ENCODE assay signal across 13 cellular contexts in the genomic region with DNA sequence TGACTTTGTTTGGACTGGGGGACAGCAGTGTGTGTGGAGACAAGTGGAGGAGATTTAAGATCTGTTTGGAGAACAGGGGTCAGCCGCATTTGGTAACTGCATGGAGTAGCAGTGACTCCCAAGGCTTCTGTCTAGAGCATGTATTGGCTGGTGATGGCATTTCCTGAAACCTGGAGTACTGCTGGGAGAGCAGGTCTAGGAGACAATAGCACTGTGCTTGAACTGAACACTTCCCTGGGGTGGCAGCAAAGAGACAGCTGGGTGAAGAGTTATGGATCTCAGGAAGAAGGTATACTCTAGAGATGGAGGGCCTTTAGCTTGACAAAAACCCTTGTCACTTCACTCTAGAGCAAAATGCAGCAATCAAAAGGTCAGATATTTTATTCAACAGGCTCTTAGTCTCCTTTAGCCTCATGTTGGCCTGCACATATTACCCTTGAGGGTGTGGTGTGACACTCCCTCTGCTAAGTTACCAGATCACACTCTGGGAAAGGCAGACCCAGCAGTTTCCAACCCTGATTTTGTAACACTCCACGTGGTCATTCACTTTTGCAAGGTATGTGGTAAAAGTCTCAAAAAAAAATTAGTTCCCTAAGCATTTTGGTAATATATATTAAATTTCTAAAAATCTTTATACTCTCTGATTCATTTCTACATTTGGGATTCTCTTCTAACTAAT.
DNase-seq lines count a peak whose midpoint lies in the region; ATAC-seq, FAIRE-seq and TF ChIP-seq lines count a peak whose summit lies in the region.
"Had no signal": no experiment of that assay in that cellular context is flagged by ENCODE, and none has a peak within 500 bp of the region (broad histone marks: within the 10 kb centered on the region; RNA-seq: fewer than 3 reads in every experiment).

No MANE protein-coding gene starts in this region.

- CTCF ChIA-PET in A673 (lab: Charles Lee) = interaction anchor here (1.0 kb wide), 1 partner anchor 9 kb away, joined by 3 read pairs; no protein-coding TSS in a partner anchor

- no peak overlapping the region for H3K4me3 ChIP-seq in A673 (ENCODE audit: low read depth, low read length, poor library complexity, severe bottlenecking)
- no peak overlapping the region for H3K4me3 ChIP-seq in GM23338
- no peak overlapping the region for H3K4me3 ChIP-seq in keratinocyte (ENCODE audit: control insufficient read depth in 2 of 3, extremely low read depth in 1 of 3, insufficient read depth in 2 of 3, low read depth in 1 of 3, low read length in 3 of 3)
- H3K4me3 ChIP-seq: coronary artery had no signal

- POLR2A ChIA-PET in A673 (lab: Charles Lee; ENCODE audit: low non-redundant PET) = no interaction called here

- H3K9me3 ChIP-seq in A673 (ENCODE audit: low read depth, low read length, poor library complexity, severe bottlenecking) (no peaks in the 10 kb centered on the region), keratinocyte (ENCODE audit: control insufficient read depth, low read depth, low read length) (no peaks in the 10 kb centered on the region)

- H2AFZ ChIP-seq in GM23338 = no peak overlapping the region
- no peak overlapping the region for H2AFZ ChIP-seq in keratinocyte (ENCODE audit: control insufficient read depth, low read length)

- no peaks in the 10 kb centered on the region for H3K9me3 Mint-ChIP-seq in GM23338

- peak; percentile 63 for DNase-seq in A673 (ENCODE audit: low spot score)
- peak; percentile 12 for DNase-seq in GM23338 (ENCODE audit: low spot score)
- peak; percentile 47 for DNase-seq in SW480 (ENCODE audit: low spot score)
- DNase-seq in keratinocyte (ENCODE audit: low read depth, low spot score) = no peak
- DNase-seq in GDM1 (lab: John Stamatoyannopoulos, UW) = no peak
- DNase-seq in LoVo (ENCODE audit: low spot score) = no peak
- DNase-seq: activated T-cell treated with anti-CD3 and anti-CD28 coated beads, Interleukin-2, amount 50 U/mL, for 1 hour; NCI-H1092; posterior cingulate gyrus had no signal

- H3K36me3 ChIP-seq in A673 (ENCODE audit: insufficient read depth, low read length, poor library complexity, severe bottlenecking) (no peaks in the 10 kb centered on the region), GM23338 (ENCODE audit: insufficient read depth) (0 out of 2 replicates have a peak, but pooled peaks cover 6% of the 10 kb centered on the region), keratinocyte (ENCODE audit: control insufficient read depth in 2 of 2, extremely low read depth in 1 of 2, insufficient read depth in 2 of 2, low read length in 2 of 2) (peaks cover 16 to 44% of the 10 kb centered on the region in 2 experiments)

- FAIRE-seq in keratinocyte (lab: Jason Lieb, UNC) = peak; percentile 94
- FAIRE-seq: D721Med had no signal

- intact Hi-C loops in A673 (cut with micrococcal nuclease; ENCODE audit: unreplicated experiment) = loop anchor here (5.0 kb wide), 2 partner anchors 141 to 281 kb away; a partner anchor contains a TSS

- H3K4me2 ChIP-seq in GM23338 (no peak overlapping the region), keratinocyte (ENCODE audit: control insufficient read depth, extremely low read depth, insufficient read depth, low read depth, low read length) (peak overlapping the region; percentile 1)

- H3K9me1 ChIP-seq in keratinocyte (ENCODE audit: control insufficient read depth, extremely low read depth, insufficient read depth, low read length) = peaks cover 5% of the 10 kb centered on the region

- peaks cover 53% of the 10 kb centered on the region for H3K4me1 ChIP-seq in A673 (ENCODE audit: insufficient read depth, low read length, poor library complexity, severe bottlenecking)
- H3K4me1 ChIP-seq in GM23338 (ENCODE audit: insufficient read depth) = no peaks in the 10 kb centered on the region; the same call in 1 of the 2 replicates
- H3K4me1 ChIP-seq in keratinocyte (ENCODE audit: control insufficient read depth, extremely low read depth, insufficient read depth, low read length) = peaks cover 26% of the 10 kb centered on the region

- no peaks in the 10 kb centered on the region for H3K9me2 ChIP-seq in GM23338 (ENCODE audit: insufficient read depth)

- peaks cover 8% of the 10 kb centered on the region for H3K4me1 Mint-ChIP-seq in GM23338

- dilution Hi-C loops in keratinocyte (cut with MboI; ENCODE audit: extremely low pct_ligation_motif_present, low sequenced_read_pairs) = no loop called here

- H3K9ac ChIP-seq in keratinocyte (ENCODE audit: control insufficient read depth, extremely low read depth, insufficient read depth, low read length) = no peak overlapping the region

- H3F3A ChIP-seq in GM23338 (replicated peaks; ENCODE audit: low read depth) = no peaks in the 10 kb centered on the region

- peaks cover 7% of the 10 kb centered on the region for H3K36me3 Mint-ChIP-seq in GM23338 (ENCODE audit: low read depth)

- H3K27ac ChIP-seq in A673 (ENCODE audit: low read depth, low read length, poor library complexity, severe bottlenecking) = peak overlapping the region; percentile 26
- H3K27ac ChIP-seq in GM23338 (ENCODE audit: low read depth) = no peak overlapping the region
- H3K27ac ChIP-seq in keratinocyte (ENCODE audit: control insufficient read depth, insufficient read depth, low read length) = no peak overlapping the region

- BruUV-seq in A673 (replicated peaks; lab: Mats Ljungman, UMichigan) = no TSS peak

- no peaks in the 10 kb centered on the region for H3K27me3 ChIP-seq in A673 (replicated peaks; ENCODE audit: insufficient read depth, low read depth, low read length, poor library complexity)
- no peaks in the 10 kb centered on the region for H3K27me3 ChIP-seq in GM23338 (ENCODE audit: insufficient read depth)
- no peaks in the 10 kb centered on the region for H3K27me3 ChIP-seq in keratinocyte (ENCODE audit: control insufficient read depth, extremely low read depth, insufficient read depth, low read length)

- TF ChIP-seq CTCF in A673 (conservative IDR thresholded peaks at IDR 0.05; ENCODE audit: low read depth, low read length) (no peak), GM23338 (conservative IDR thresholded peaks at IDR 0.05; ENCODE audit: low read depth in 2 of 2) (no peak), keratinocyte (optimal IDR thresholded peaks at IDR 0.05 in 1 of 3, IDR thresholded peaks at IDR 0.05 in 1 of 3, conservative IDR thresholded peaks at IDR 0.05 in 1 of 3; ENCODE audit: extremely low read depth in 1 of 3, insufficient read depth in 2 of 3, low read length in 3 of 3) (peak; percentile 7 to 32 (median 10))

- H4K20me1 ChIP-seq in GM23338 (replicated peaks; ENCODE audit: insufficient read depth) = peaks cover 2% of the 10 kb centered on the region; the same call in 1 of the 2 replicates
- H4K20me1 ChIP-seq in keratinocyte (ENCODE audit: control insufficient read depth, extremely low read depth, insufficient read depth, low read length) = no peaks in the 10 kb centered on the region

- H3K27me3 Mint-ChIP-seq in GM23338 (ENCODE audit: insufficient read depth, low read depth, poor library complexity) = peaks cover 4% of the 10 kb centered on the region

- peak; percentile 43 for ATAC-seq in GM23338
- no peak for ATAC-seq in HG02763 (IDR thresholded peaks at IDR 0.05; ENCODE audit: unreplicated experiment)
- ATAC-seq in GM18873 (IDR thresholded peaks at IDR 0.05; ENCODE audit: low FRiP score, unreplicated experiment) = no peak

- no peak overlapping the region for H3K4me3 Mint-ChIP-seq in GM23338

- H3K79me2 ChIP-seq in GM23338 (replicated peaks; ENCODE audit: insufficient read depth) = no peaks in the 10 kb centered on the region
- H3K79me2 ChIP-seq in keratinocyte (ENCODE audit: control insufficient read depth, insufficient read depth, low read length) = peaks cover 14% of the 10 kb centered on the region

- H3K27ac Mint-ChIP-seq in GM23338 = peak overlapping the region; percentile 35; the same call in 1 of the 2 replicates

TF ChIP-seq in GM23338, 12 proteins besides CTCF, POLR2A, EP300 and RAD21 (continues in another document):
- TF ChIP-seq EZH2phosphoT487 (IDR thresholded peaks at IDR 0.05; ENCODE audit: unreplicated experiment) (no peak), ZNF114 (CRISPR knock-in tag; IDR thresholded peaks at IDR 0.05) (no peak)

Comparison
In these comparisons a context has a peak if more than half of its experiments do, and no peak if none do; other contexts are left out.
1. DNase-seq: peak in A673 (single experiment), GM23338 (single experiment) and SW480 (single experiment); none in keratinocyte (single experiment), GDM1 (single experiment) and LoVo (single experiment).
2. CTCF ChIP-seq: peak in keratinocyte (3 of 3); none in A673 (single experiment) and GM23338 (0 of 2).